In the genomic region with DNA sequence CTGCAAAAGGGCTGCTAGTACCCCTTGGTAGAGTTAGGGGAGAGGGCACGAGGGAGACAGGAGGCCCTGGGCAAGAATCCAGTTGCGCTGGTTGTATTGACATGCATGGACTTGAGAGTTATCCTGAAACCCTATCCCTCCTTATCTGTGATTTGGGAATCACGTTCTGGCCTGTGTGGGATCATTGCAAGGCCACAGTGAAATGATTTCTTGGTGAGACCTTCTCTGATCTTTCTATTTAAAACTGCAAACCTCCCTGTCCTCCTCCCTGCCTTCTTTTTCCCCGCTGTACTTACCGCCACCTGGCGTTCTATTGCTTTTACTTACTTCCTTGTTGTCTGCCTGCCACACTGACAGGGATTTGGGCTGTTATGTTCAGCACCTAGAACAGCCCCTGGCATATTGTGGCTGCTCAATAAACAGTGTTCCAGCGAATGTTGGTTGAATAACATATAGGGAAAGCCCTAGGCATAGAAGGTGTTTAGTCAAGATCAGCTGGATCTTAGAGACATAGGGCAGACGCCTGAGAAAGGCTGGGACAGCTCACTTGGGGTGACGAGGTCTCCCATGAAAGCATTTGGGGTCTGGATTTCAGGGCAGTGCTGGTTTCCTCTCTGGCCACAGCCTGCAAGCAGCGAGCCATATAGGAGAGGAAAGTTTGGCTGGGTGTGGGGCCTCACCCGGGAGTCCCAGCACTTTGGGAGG, we compare ENCODE assay signal across 1 cellular context.
TF ChIP-seq lines count a peak whose summit lies in the region.

No MANE protein-coding gene starts in this region.

TF ChIP-seq in H1, 55 proteins besides CTCF, POLR2A, EP300 and RAD21:
- TF ChIP-seq SIN3A (conservative IDR thresholded peaks at IDR 0.05 in 1 of 2, IDR thresholded peaks at IDR 0.05 in 1 of 2; ENCODE audit: low read depth in 1 of 2, low read length in 2 of 2) (peak; percentile 78 to 88; a peak in 2 of 4 replicates), KDM5A (IDR thresholded peaks at IDR 0.05; ENCODE audit: low read length) (no peak), POLR2AphosphoS5 (IDR thresholded peaks at IDR 0.05; ENCODE audit: low read depth, low read length) (no peak), KDM4A (IDR thresholded peaks at IDR 0.05; ENCODE audit: low read depth, low read length, severe bottlenecking) (no peak), MAFK (IDR thresholded peaks at IDR 0.05; ENCODE audit: low read depth, low read length) (no peak)
- TF ChIP-seq, protein P1, sequence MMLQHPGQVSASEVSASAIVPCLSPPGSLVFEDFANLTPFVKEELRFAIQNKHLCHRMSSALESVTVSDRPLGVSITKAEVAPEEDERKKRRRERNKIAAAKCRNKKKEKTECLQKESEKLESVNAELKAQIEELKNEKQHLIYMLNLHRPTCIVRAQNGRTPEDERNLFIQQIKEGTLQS (IDR thresholded peaks at IDR 0.05; ENCODE audit: insufficient read depth, low read depth, low read length) = no peak
